ENCODE assay signal across 19 cellular contexts in the genomic region with DNA sequence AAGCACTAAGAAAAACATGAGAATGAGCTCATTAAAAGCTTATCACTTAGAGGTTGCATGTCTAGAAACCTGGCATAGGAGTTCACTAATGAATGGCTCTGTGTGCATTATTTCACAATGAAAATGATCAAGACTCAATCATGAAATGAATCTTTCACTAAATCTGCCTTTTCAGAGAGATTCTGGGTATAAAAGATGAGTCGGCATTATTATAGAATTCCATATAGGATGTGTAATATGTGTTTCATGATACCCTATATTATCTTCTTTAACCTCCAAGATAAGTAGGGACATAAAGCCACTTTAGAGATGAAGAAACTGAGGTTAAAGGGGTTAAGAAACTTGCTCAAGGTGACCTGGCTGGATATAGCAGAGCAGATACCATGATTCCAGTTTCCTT.
DNase-seq lines count a peak whose midpoint lies in the region; ATAC-seq, FAIRE-seq and TF ChIP-seq lines count a peak whose summit lies in the region.
"Had no signal": no experiment of that assay in that cellular context is flagged by ENCODE, and none has a peak within 500 bp of the region (broad histone marks: within the 10 kb centered on the region; RNA-seq: fewer than 3 reads in every experiment).

No MANE protein-coding gene starts in this region.

- H4K8ac ChIP-seq in IMR-90 (ENCODE audit: low read depth in 2 of 2, low read length in 2 of 2) (no peak overlapping the region), H1 (ENCODE audit: extremely low read depth, insufficient read depth, low read length) (no peak overlapping the region)

- dilution Hi-C loops in IMR-90 (cut with HindIII; ENCODE audit: low sequenced_read_pairs, unreplicated experiment), result no loop called here

- intact Hi-C loops in IMR-90 (cut with micrococcal nuclease), result no loop called here
- intact Hi-C loops in tibial artery (cut with DNase I; ENCODE audit: low total_unique reads), result no loop called here

- H3K27me3 ChIP-seq in IMR-90 (ENCODE audit: control insufficient read depth, insufficient read depth, low read length), result no peaks in the 10 kb centered on the region; the same call in 1 of the 2 replicates
- H3K27me3 ChIP-seq in H1 (replicated peaks in 1 of 4; ENCODE audit: control insufficient read depth in 3 of 4, extremely low read depth in 1 of 4, insufficient read depth in 3 of 4, low read length in 3 of 4), result no peaks in the 10 kb centered on the region
- no peaks in the 10 kb centered on the region for H3K27me3 ChIP-seq in tibial artery
- H3K27me3 ChIP-seq: BLaER1 treated with 17β-estradiol and CSF1 and Interleukin-3, amounts not matched to agents 10 nM and 100 nM had no signal

- POLR2A ChIA-PET in A549 (lab: Yijun Ruan, JAX) (no interaction called here), IMR-90 (lab: Charles Lee; ENCODE audit: unreplicated experiment) (no interaction called here), H1 (lab: Charles Lee; ENCODE audit: partially characterized antibody) (no interaction called here)

- H3K4me1 ChIP-seq in A549 (no peaks in the 10 kb centered on the region), IMR-90 (ENCODE audit: control insufficient read depth, insufficient read depth, low read length) (no peaks in the 10 kb centered on the region), H1 (replicated peaks in 1 of 4; ENCODE audit: control insufficient read depth in 3 of 4, insufficient read depth in 4 of 4, low read length in 3 of 4) (no peaks in the 10 kb centered on the region), tibial artery (no peaks in the 10 kb centered on the region)
- H3K4me1 ChIP-seq: BLaER1 treated with 17β-estradiol and CSF1 and Interleukin-3, amounts not matched to agents 10 nM and 100 nM; Caco-2 had no signal

- H3K9me1 ChIP-seq in IMR-90 (ENCODE audit: insufficient read depth, low read length), result no peaks in the 10 kb centered on the region

- 0 out of 2 replicates have a peak, but pooled peaks cover 2% of the 10 kb centered on the region for H3K23me2 ChIP-seq in H1 (ENCODE audit: low read depth, low read length)

- H3K23ac ChIP-seq in IMR-90 (ENCODE audit: low read depth, low read length), result no peak overlapping the region
- no peak overlapping the region for H3K23ac ChIP-seq in H1 (ENCODE audit: insufficient read length)

- H4K91ac ChIP-seq in IMR-90 (ENCODE audit: insufficient read depth, low read depth, low read length) (no peak overlapping the region), H1 (replicated peaks; ENCODE audit: insufficient read length, low read length) (no peak overlapping the region)

- H2BK12ac ChIP-seq in H1 (ENCODE audit: low read depth, low read length), result no peak overlapping the region

- CTCF ChIA-PET in A549 (lab: Yijun Ruan, JAX), result no interaction called here
- CTCF ChIA-PET in IMR-90 (lab: Yijun Ruan, JAX), result no interaction called here
- CTCF ChIA-PET in H1 (lab: Charles Lee; ENCODE audit: partially characterized antibody), result interaction anchor here (0.6 kb wide), 1 partner anchor 13 kb away, joined by 5 read pairs; no protein-coding TSS in a partner anchor

- no peak overlapping the region for H3K56ac ChIP-seq in IMR-90 (ENCODE audit: extremely low read depth, insufficient read depth, low read length)
- no peak overlapping the region for H3K56ac ChIP-seq in H1 (replicated peaks; ENCODE audit: insufficient read length, low read depth, low read length)

- H2BK120ac ChIP-seq in IMR-90 (ENCODE audit: low read depth, low read length) (no peak overlapping the region), H1 (replicated peaks; ENCODE audit: low read depth, low read length) (no peak overlapping the region)

- H3K18ac ChIP-seq in IMR-90 (ENCODE audit: low read depth, low read length) (no peak overlapping the region), H1 (ENCODE audit: extremely low read depth, low read length) (no peak overlapping the region)

- H3K79me1 ChIP-seq in IMR-90 (ENCODE audit: low read depth in 1 of 2, low read length in 2 of 2), result no peaks in the 10 kb centered on the region
- no peaks in the 10 kb centered on the region for H3K79me1 ChIP-seq in H1 (ENCODE audit: low read depth, low read length)

- H3K4ac ChIP-seq in IMR-90 (ENCODE audit: low read depth, low read length) (no peak overlapping the region), H1 (replicated peaks; ENCODE audit: insufficient read length, low read depth, low read length) (no peak overlapping the region)

- no peaks in the 10 kb centered on the region for H3K79me2 ChIP-seq in H1 (ENCODE audit: control insufficient read depth in 1 of 2, insufficient read depth in 2 of 2, low read length in 2 of 2)

- H2BK20ac ChIP-seq in IMR-90 (ENCODE audit: low read depth, low read length) (no peak overlapping the region), H1 (ENCODE audit: low read length) (no peak overlapping the region)

- H2BK15ac ChIP-seq in IMR-90 (ENCODE audit: low read depth, low read length) (no peak overlapping the region), H1 (ENCODE audit: low read length) (no peak overlapping the region)

- TF ChIP-seq CTCF in A549 (IDR thresholded peaks at IDR 0.05) (no peak), IMR-90 (conservative IDR thresholded peaks at IDR 0.05; ENCODE audit: low read depth, low read length) (no peak), H1 (IDR thresholded peaks at IDR 0.05; ENCODE audit: control extremely low read depth in 1 of 3, insufficient read depth in 1 of 3, low read depth in 1 of 3, low read length in 3 of 3) (no peak), tibial artery (IDR thresholded peaks at IDR 0.05) (no peak)

- in situ Hi-C loops in IMR-90 (cut with MboI; ENCODE audit: low sequenced_read_pairs), result no loop called here

- no peaks in the 10 kb centered on the region; the same call in 2 of the 3 replicates for H3K9me3 ChIP-seq in A549
- H3K9me3 ChIP-seq in IMR-90 (ENCODE audit: control insufficient read depth, insufficient read depth, low read length), result no peaks in the 10 kb centered on the region
- H3K9me3 ChIP-seq in H1 (ENCODE audit: insufficient read depth in 2 of 2, low read depth in 1 of 2, low read length in 1 of 2), result no peaks in the 10 kb centered on the region
- H3K9me3 ChIP-seq in tibial artery, result no peaks in the 10 kb centered on the region
- H3K9me3 ChIP-seq: Caco-2 had no signal

- H3K36me3 ChIP-seq in IMR-90 (ENCODE audit: control insufficient read depth, insufficient read depth, low read length) (no peaks in the 10 kb centered on the region), H1 (ENCODE audit: control insufficient read depth in 2 of 4, insufficient read depth in 4 of 4, low read length in 3 of 4) (no peaks in the 10 kb centered on the region), tibial artery (no peaks in the 10 kb centered on the region)
- H3K36me3 ChIP-seq: BLaER1 treated with 17β-estradiol and CSF1 and Interleukin-3, amounts not matched to agents 10 nM and 100 nM had no signal

- no peak for DNase-seq in A549 (ENCODE audit: low read depth in 1 of 2, low spot score in 1 of 2)
- DNase-seq in IMR-90, result no peak
- no peak for DNase-seq in H1 (ENCODE audit: low read depth in 1 of 2, low spot score in 2 of 2)
- DNase-seq in SIG-M5 treated with dmso at 0.1 percent for 504 hours (lab: John Stamatoyannopoulos, UW; ENCODE audit: unreplicated experiment), result no peak
- DNase-seq in tibial artery, result no peak
- DNase-seq: 8988T; AML-193; Caco-2; Calu3; CD4-positive, alpha-beta T cell; CD8-positive, alpha-beta T cell; DMS79 treated with DMSO at 0.1 percent for 48 hours; GF-D8 had no signal

- TF ChIP-seq RAD21 in A549 (conservative IDR thresholded peaks at IDR 0.05 in 1 of 2, IDR thresholded peaks at IDR 0.05 in 1 of 2) (no peak), IMR-90 (IDR thresholded peaks at IDR 0.05; ENCODE audit: low read length) (no peak), H1 (IDR thresholded peaks at IDR 0.05 in 1 of 2, conservative IDR thresholded peaks at IDR 0.05 in 1 of 2; ENCODE audit: low read depth in 2 of 2, low read length in 2 of 2) (no peak)

- no peak overlapping the region for H2AK9ac ChIP-seq in IMR-90 (replicated peaks; ENCODE audit: low read depth, low read length, poor library complexity)

- no peak overlapping the region for H4K5ac ChIP-seq in IMR-90 (ENCODE audit: low read depth, low read length)
- no peak overlapping the region for H4K5ac ChIP-seq in H1 (ENCODE audit: insufficient read length, low read depth, low read length)

- H2AFZ ChIP-seq in IMR-90 (replicated peaks; ENCODE audit: low read length, poor library complexity), result no peak overlapping the region
- no peak overlapping the region for H2AFZ ChIP-seq in H1 (ENCODE audit: low read length)

- H2BK5ac ChIP-seq in IMR-90 (ENCODE audit: low read depth, low read length, poor library complexity, severe bottlenecking) (no peak overlapping the region), H1 (ENCODE audit: low read depth, low read length) (no peak overlapping the region)

- FAIRE-seq in A549 (lab: Jason Lieb, UNC), result no peak
- no peak for FAIRE-seq in H1 (lab: Jason Lieb, UNC)
- FAIRE-seq: A204.1, G401.6, GM12891, GM19239 had no signal

- no peak overlapping the region for H3K14ac ChIP-seq in IMR-90 (replicated peaks; ENCODE audit: low read depth, low read length)
- H3K14ac ChIP-seq in H1 (ENCODE audit: insufficient read length), result no peak overlapping the region

- ATAC-seq in A549, result no peak
- ATAC-seq in IMR-90 (ENCODE audit: low read depth), result no peak
- ATAC-seq: CD8-positive, alpha-beta T cell had no signal

- WGBS in A549 (ENCODE audit: missing lambda C conversion rate), result 71% methylated on average over 1 of the region's 1 CpG
- WGBS in IMR-90 (ENCODE audit: extremely low coverage in 2 of 2, insufficient read length in 1 of 2), 2 experiments, result no CpG with 5 or more reads among the region's 1 CpG
- WGBS in H1 (ENCODE audit: extremely low coverage in 1 of 2, insufficient coverage in 1 of 2, insufficient read length in 1 of 2, insufficient replicate concordance in 2 of 2, low coverage in 1 of 2, low lambda C conversion rate in 2 of 2, missing lambda C conversion rate in 1 of 2), 2 experiments, result 94% methylated on average over 1 of the region's 1 CpG; no CpG with 5 or more reads in 1 of the 2 experiments

- BruUV-seq in IMR-90 (replicated peaks; lab: Mats Ljungman, UMichigan), result no TSS peak

- H3K4me2 ChIP-seq in A549, result no peak overlapping the region
- no peak overlapping the region for H3K4me2 ChIP-seq in IMR-90 (ENCODE audit: low read depth, low read length)
- H3K4me2 ChIP-seq in H1 (ENCODE audit: insufficient read depth in 1 of 2, low read depth in 2 of 2, low read length in 2 of 2), result no peak overlapping the region
- H3K4me2 ChIP-seq: BLaER1 treated with 17β-estradiol and CSF1 and Interleukin-3, amounts not matched to agents 10 nM and 100 nM had no signal

- no peaks in the 10 kb centered on the region for H4K20me1 ChIP-seq in IMR-90 (ENCODE audit: insufficient read depth, low read length)
- H4K20me1 ChIP-seq in H1 (replicated peaks in 1 of 2; ENCODE audit: control insufficient read depth in 1 of 2, insufficient read depth in 2 of 2, low read length in 2 of 2), result no peaks in the 10 kb centered on the region
- H4K20me1 ChIP-seq: BLaER1 treated with 17β-estradiol and CSF1 and Interleukin-3, amounts not matched to agents 10 nM and 100 nM had no signal

- H2AK5ac ChIP-seq in IMR-90 (ENCODE audit: low read depth, low read length) (no peak overlapping the region), H1 (ENCODE audit: low read depth, low read length) (no peak overlapping the region)

- H3K9ac ChIP-seq in IMR-90 (ENCODE audit: low read depth, low read length) (no peak overlapping the region), H1 (replicated peaks in 1 of 4; ENCODE audit: extremely low read depth in 1 of 4, low read depth in 3 of 4, low read length in 3 of 4) (no peak overlapping the region)
- H3K9ac ChIP-seq: BLaER1 treated with 17β-estradiol and CSF1 and Interleukin-3, amounts not matched to agents 10 nM and 100 nM had no signal

- TF ChIP-seq POLR2A in A549 (IDR thresholded peaks at IDR 0.05; ENCODE audit: low read length), result no peak
- TF ChIP-seq POLR2A in IMR-90 (IDR thresholded peaks at IDR 0.05; ENCODE audit: low read depth, low read length), result no peak
- no peak for TF ChIP-seq POLR2A in H1 (IDR thresholded peaks at IDR 0.05; ENCODE audit: control extremely low read depth in 1 of 2, low read depth in 2 of 2, low read length in 2 of 2)

- H3K4me3 ChIP-seq in A549 (no peak overlapping the region), IMR-90 (ENCODE audit: insufficient read depth, low read depth, low read length) (no peak overlapping the region), H1 (ENCODE audit: extremely low read depth in 1 of 4, insufficient read depth in 2 of 4, low read depth in 3 of 4, low read length in 4 of 4) (no peak overlapping the region), tibial artery (no peak overlapping the region)
- H3K4me3 ChIP-seq: BLaER1 treated with 17β-estradiol and CSF1 and Interleukin-3, amounts not matched to agents 10 nM and 100 nM had no signal

- H3K27ac ChIP-seq in A549 (no peak overlapping the region), IMR-90 (ENCODE audit: insufficient read depth, low read length) (no peak overlapping the region), H1 (ENCODE audit: low read depth, low read length) (no peak overlapping the region), tibial artery (no peak overlapping the region)
- H3K27ac ChIP-seq: BLaER1 treated with 17β-estradiol and CSF1 and Interleukin-3, amounts not matched to agents 10 nM and 100 nM; C4-2B had no signal

- TF ChIP-seq EP300 in A549 (IDR thresholded peaks at IDR 0.05), result no peak
- no peak for TF ChIP-seq EP300 in H1 (IDR thresholded peaks at IDR 0.05; ENCODE audit: borderline replicate concordance in 1 of 2, low read depth in 2 of 2, low read length in 2 of 2)

Comparison
In these comparisons a context has a peak if more than half of its experiments do, and no peak if none do; other contexts are left out.
1. Of the 18 proteins assayed by ChIP-seq in both H1 and A549: peak only in H1: none; only in A549: none; in both: MAFK; in neither: 17.